10 cellular contexts compared by ENCODE assay signal in the genomic region with DNA sequence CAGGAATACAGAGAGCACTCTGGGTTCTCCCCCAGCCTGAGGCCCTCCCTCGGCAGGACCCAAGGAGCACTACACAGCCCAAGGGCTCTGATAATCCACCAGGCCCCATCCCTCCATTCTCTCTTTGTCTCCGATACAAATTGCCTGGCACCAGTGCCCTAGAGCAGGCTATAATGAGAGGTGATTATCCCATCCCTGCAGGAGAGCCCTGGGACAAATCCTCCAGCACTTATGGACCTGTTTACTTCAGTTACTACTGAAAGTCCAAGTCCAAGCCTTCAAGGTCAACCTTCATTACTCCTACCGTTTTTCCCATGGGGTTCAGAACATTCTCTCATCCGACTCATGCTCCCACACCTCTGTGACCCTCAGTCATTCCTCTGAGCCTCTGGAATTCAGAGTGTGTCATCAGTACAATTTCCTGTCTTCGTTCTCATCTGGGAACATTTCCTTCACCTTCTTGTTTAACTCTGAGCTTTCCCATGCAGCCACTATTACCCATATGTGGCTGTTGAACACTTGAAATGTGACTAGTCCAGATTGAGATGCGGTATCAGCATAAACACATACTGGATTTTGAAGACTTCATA.
DNase-seq lines count a peak whose midpoint lies in the region; ATAC-seq, FAIRE-seq and TF ChIP-seq lines count a peak whose summit lies in the region.
"Had no signal": no experiment of that assay in that cellular context is flagged by ENCODE, and none has a peak within 500 bp of the region (broad histone marks: within the 10 kb centered on the region; RNA-seq: fewer than 3 reads in every experiment).

No MANE protein-coding gene starts in this region.

- WGBS in HepG2 (ENCODE audit: low lambda C conversion rate), result 39% methylated on average over 6 of the region's 6 CpGs
- WGBS in right lobe of liver (ENCODE audit: insufficient coverage, low coverage, low lambda C conversion rate, missing lambda C conversion rate), result 61% methylated on average over 6 of the region's 6 CpGs
- WGBS in stomach, 5 donors, result 69 to 81% (median 77%) methylated on average over 6 of the region's 6 CpGs

- TF ChIP-seq EP300 in HepG2 (IDR thresholded peaks at IDR 0.05; ENCODE audit: low read depth in 2 of 2, low read length in 2 of 2) (no peak), HepG2 (CRISPR knock-in tag; IDR thresholded peaks at IDR 0.05; ENCODE audit: borderline replicate concordance) (no peak), stomach (IDR thresholded peaks at IDR 0.05) (no peak)

- H3K4me2 ChIP-seq in HepG2 (ENCODE audit: low read depth, low read length), result no peak overlapping the region

- no peak overlapping the region for H2AFZ ChIP-seq in HepG2 (ENCODE audit: low read length)

- H3K9me3 ChIP-seq in HepG2 (ENCODE audit: low read length) (no peaks in the 10 kb centered on the region), right lobe of liver (no peaks in the 10 kb centered on the region), WERI-Rb-1 (ENCODE audit: severe bottlenecking) (no peaks in the 10 kb centered on the region), upper lobe of right lung (no peaks in the 10 kb centered on the region), stomach (no peaks in the 10 kb centered on the region)

- no peaks in the 10 kb centered on the region for H4K20me1 ChIP-seq in HepG2 (ENCODE audit: insufficient read depth, low read length)

- DNase-seq in HepG2 (ENCODE audit: low spot score), result peak; percentile 25
- DNase-seq in right lobe of liver, result no peak
- peak; percentile 23 for DNase-seq in WERI-Rb-1
- DNase-seq in glomerular visceral epithelial cell (ENCODE audit: extremely low spot score), result peak; percentile 84
- no peak for DNase-seq in upper lobe of right lung
- DNase-seq in NCI-H510A (lab: John Stamatoyannopoulos, UW), result no peak
- DNase-seq in stomach, result no peak
- DNase-seq: activated effector memory CD4-positive, alpha-beta T cell treated with Interleukin-2 at 50 U/mL for 16 hours; small intestine had no signal

- H3K79me2 ChIP-seq in HepG2 (ENCODE audit: insufficient read depth, low read length), result no peaks in the 10 kb centered on the region

- no peak for FAIRE-seq in HepG2 (lab: Jason Lieb, UNC)
- FAIRE-seq: small intestine had no signal

- POLR2A ChIA-PET in HepG2 (lab: Yijun Ruan, JAX), result no interaction called here

- H3K27ac ChIP-seq in HepG2 (ENCODE audit: extremely low read length, insufficient read depth, low read length) (no peak overlapping the region), right lobe of liver (no peak overlapping the region), WERI-Rb-1 (no peak overlapping the region; the same call in 1 of the 2 replicates), upper lobe of right lung (no peak overlapping the region), stomach (no peak overlapping the region)

- intact Hi-C loops in HepG2 (cut with micrococcal nuclease; ENCODE audit: unreplicated experiment) (no loop called here), right lobe of liver (cut with DNase I) (no loop called here), upper lobe of right lung (cut with DNase I) (no loop called here), stomach (cut with DNase I; ENCODE audit: low total_unique reads) (no loop called here)

- no peak for TF ChIP-seq POLR2A in HepG2 (IDR thresholded peaks at IDR 0.05; ENCODE audit: insufficient read depth in 1 of 2, low read depth in 2 of 2, low read length in 2 of 2)
- TF ChIP-seq POLR2A in right lobe of liver (IDR thresholded peaks at IDR 0.05), result no peak
- TF ChIP-seq POLR2A in stomach (IDR thresholded peaks at IDR 0.05), result no peak

- H3K27me3 ChIP-seq in HepG2 (ENCODE audit: control insufficient read depth in 1 of 2, insufficient read depth in 2 of 2, low read length in 2 of 2) (peaks cover 0 to 12% of the 10 kb centered on the region in 2 experiments; a peak in 1 of 5 replicates), right lobe of liver (no peaks in the 10 kb centered on the region), WERI-Rb-1 (ENCODE audit: insufficient read depth, low read depth, severe bottlenecking) (no peaks in the 10 kb centered on the region), upper lobe of right lung (no peaks in the 10 kb centered on the region), stomach (no peaks in the 10 kb centered on the region)

- TF ChIP-seq CTCF in HepG2 (CRISPR knock-in tag; IDR thresholded peaks at IDR 0.05) (no peak), right lobe of liver (IDR thresholded peaks at IDR 0.05) (no peak), WERI-Rb-1 (IDR thresholded peaks at IDR 0.05; ENCODE audit: low read depth, low read length) (no peak), upper lobe of right lung (IDR thresholded peaks at IDR 0.05) (no peak), stomach (IDR thresholded peaks at IDR 0.05) (no peak)

- H3K4me3 ChIP-seq in HepG2 (replicated peaks in 1 of 3; ENCODE audit: insufficient read depth in 1 of 3, low read depth in 2 of 3, low read length in 3 of 3) (no peak overlapping the region), right lobe of liver (no peak overlapping the region), WERI-Rb-1 (ENCODE audit: low read depth, low read length) (no peak overlapping the region), upper lobe of right lung (no peak overlapping the region), stomach (no peak overlapping the region)

- peak; percentile 50 for ATAC-seq in HepG2
- ATAC-seq in right lobe of liver, result no peak
- peak; percentile 17 for ATAC-seq in upper lobe of right lung
- no peak for ATAC-seq in HG02588 (IDR thresholded peaks at IDR 0.05; ENCODE audit: unreplicated experiment)

- H3K36me3 ChIP-seq in HepG2 (replicated peaks in 1 of 2; ENCODE audit: control insufficient read depth in 1 of 2, insufficient read depth in 2 of 2, low read length in 2 of 2), result no peaks in the 10 kb centered on the region
- no peaks in the 10 kb centered on the region for H3K36me3 ChIP-seq in right lobe of liver
- no peaks in the 10 kb centered on the region for H3K36me3 ChIP-seq in WERI-Rb-1
- no peaks in the 10 kb centered on the region for H3K36me3 ChIP-seq in upper lobe of right lung
- no peaks in the 10 kb centered on the region for H3K36me3 ChIP-seq in stomach

- no TSS peak for BruUV-seq in HepG2 (replicated peaks; lab: Mats Ljungman, UMichigan)

- no peak overlapping the region for H3K9ac ChIP-seq in HepG2 (ENCODE audit: insufficient read depth, low read depth, low read length)

- CTCF ChIA-PET in HepG2 (lab: Yijun Ruan, JAX; ENCODE audit: low intra/inter-chr PET ratio, low total read pairs), result no interaction called here

- H3K4me1 ChIP-seq in HepG2 (ENCODE audit: insufficient read depth, low read length) (peaks cover 10% of the 10 kb centered on the region), right lobe of liver (no peaks in the 10 kb centered on the region), upper lobe of right lung (no peaks in the 10 kb centered on the region), stomach (peaks cover 0 to 10% (median 3%) of the 10 kb centered on the region in 4 donors)

- in situ Hi-C loops in HepG2 (cut with HindIII; ENCODE audit: extremely low pct_ligation_motif_present, low pct_unique_long_range_greater_than_20kb), result no loop called here

- TF ChIP-seq RAD21 in HepG2 (CRISPR knock-in tag; IDR thresholded peaks at IDR 0.05), result no peak

TF ChIP-seq in HepG2, 621 proteins besides CTCF, POLR2A, EP300 and RAD21:
- TF ChIP-seq, protein P1, sequence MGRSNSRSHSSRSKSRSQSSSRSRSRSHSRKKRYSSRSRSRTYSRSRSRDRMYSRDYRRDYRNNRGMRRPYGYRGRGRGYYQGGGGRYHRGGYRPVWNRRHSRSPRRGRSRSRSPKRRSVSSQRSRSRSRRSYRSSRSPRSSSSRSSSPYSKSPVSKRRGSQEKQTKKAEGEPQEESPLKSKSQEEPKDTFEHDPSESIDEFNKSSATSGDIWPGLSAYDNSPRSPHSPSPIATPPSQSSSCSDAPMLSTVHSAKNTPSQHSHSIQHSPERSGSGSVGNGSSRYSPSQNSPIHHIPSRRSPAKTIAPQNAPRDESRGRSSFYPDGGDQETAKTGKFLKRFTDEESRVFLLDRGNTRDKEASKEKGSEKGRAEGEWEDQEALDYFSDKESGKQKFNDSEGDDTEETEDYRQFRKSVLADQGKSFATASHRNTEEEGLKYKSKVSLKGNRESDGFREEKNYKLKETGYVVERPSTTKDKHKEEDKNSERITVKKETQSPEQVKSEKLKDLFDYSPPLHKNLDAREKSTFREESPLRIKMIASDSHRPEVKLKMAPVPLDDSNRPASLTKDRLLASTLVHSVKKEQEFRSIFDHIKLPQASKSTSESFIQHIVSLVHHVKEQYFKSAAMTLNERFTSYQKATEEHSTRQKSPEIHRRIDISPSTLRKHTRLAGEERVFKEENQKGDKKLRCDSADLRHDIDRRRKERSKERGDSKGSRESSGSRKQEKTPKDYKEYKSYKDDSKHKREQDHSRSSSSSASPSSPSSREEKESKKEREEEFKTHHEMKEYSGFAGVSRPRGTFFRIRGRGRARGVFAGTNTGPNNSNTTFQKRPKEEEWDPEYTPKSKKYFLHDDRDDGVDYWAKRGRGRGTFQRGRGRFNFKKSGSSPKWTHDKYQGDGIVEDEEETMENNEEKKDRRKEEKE (IDR thresholded peaks at IDR 0.05), result no peak
- no peak for TF ChIP-seq PHF20 (CRISPR knock-in tag; IDR thresholded peaks at IDR 0.05)

Comparison
In these comparisons a context has a peak if more than half of its experiments do, and no peak if none do; other contexts are left out.
1. ATAC-seq: peak in HepG2 (single experiment) and upper lobe of right lung (single experiment); none in right lobe of liver (0 of 4) and HG02588 (single experiment).
2. DNase-seq: peak in HepG2 (single experiment), WERI-Rb-1 (single experiment) and glomerular visceral epithelial cell (single experiment); none in right lobe of liver (0 of 3), upper lobe of right lung (single experiment), NCI-H510A (single experiment) and stomach (single experiment).